Comparison of ENCODE assay signal across 8 cellular contexts in the genomic region with DNA sequence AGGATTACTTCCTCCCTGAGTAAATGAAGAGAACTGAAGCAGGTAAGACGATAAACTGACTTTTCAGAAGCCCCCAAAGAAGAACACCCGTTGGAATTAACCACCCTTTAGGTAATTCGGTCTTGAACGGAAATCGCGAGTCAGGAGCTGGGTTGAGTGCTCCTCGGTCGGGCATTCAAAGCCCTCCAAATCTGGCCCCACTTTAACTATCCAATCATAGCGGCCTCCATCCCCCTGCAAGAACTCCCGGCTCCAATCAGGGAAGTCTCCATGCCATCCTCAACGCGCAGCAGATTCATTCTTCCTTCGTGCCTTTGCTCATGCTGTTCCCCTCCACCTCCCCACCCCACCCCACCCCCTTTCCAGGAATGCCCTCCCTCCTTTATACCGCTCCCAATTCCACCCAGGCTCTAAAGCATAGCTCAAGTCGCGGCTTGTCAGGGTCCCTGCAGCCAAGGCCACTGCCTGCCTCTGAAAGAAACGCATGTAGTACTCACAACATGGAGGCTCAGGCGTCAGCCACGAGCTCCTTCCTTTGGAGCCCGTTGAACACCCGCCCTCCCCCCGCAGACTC. TPM values are rescaled to one million over a fixed set of nuclear protein-coding genes. Genes with fewer than 3 reads are reported as not detected.
DNase-seq lines count a peak whose midpoint lies in the region; ATAC-seq and TF ChIP-seq lines count a peak whose summit lies in the region.

No MANE protein-coding gene starts in this region.

- POLR2A ChIA-PET in activated CD8-positive, alpha-beta T cell treated with anti-CD3 and anti-CD28 coated beads, Interleukin-2, amount 10 ng/mL, durations not matched to agents 7 days and 5 days (lab: Charles Lee) = interaction anchor here (0.8 to 1.2 kb wide), 3 partner anchors 95 to 220 kb away, joined by 3 read pairs; a partner anchor contains a TSS

- H3K9ac ChIP-seq in mesendoderm (ENCODE audit: low read length) = peak overlapping the region; percentile 88

- H2BK120ac ChIP-seq in mesendoderm (ENCODE audit: low read depth, low read length) = peak overlapping the region; percentile 66

- peak overlapping the region; percentile 84 for H4K5ac ChIP-seq in mesendoderm (ENCODE audit: low read length)

- H3K4me1 ChIP-seq in mesendoderm (ENCODE audit: control insufficient read depth, low read depth, low read length) = peaks cover 2% of the 10 kb centered on the region

- peaks cover 32% of the 10 kb centered on the region for H3K4me1 Mint-ChIP-seq in activated CD8-positive, alpha-beta T cell treated with anti-CD3 and anti-CD28 coated beads, Interleukin-2, amount 10 ng/mL, durations not matched to agents 7 days and 5 days (ENCODE audit: low read depth)
- H3K4me1 Mint-ChIP-seq in endothelial cell (ENCODE audit: unreplicated experiment) = peaks cover 17% of the 10 kb centered on the region

- H3K79me2 ChIP-seq in mesendoderm (ENCODE audit: control insufficient read depth, insufficient read depth, low read length) = peaks cover 17% of the 10 kb centered on the region

- H3K56ac ChIP-seq in mesendoderm (ENCODE audit: low read length) = peak overlapping the region; percentile 90

- H2BK5ac ChIP-seq in mesendoderm (ENCODE audit: low read length) = peak overlapping the region; percentile 43

- no peaks in the 10 kb centered on the region for H3K9me3 Mint-ChIP-seq in activated CD8-positive, alpha-beta T cell treated with anti-CD3 and anti-CD28 coated beads, Interleukin-2, amount 10 ng/mL, durations not matched to agents 7 days and 5 days (ENCODE audit: insufficient read depth)
- H3K9me3 Mint-ChIP-seq in endothelial cell (ENCODE audit: unreplicated experiment) = no peaks in the 10 kb centered on the region

- ATAC-seq in GM21423 (IDR thresholded peaks at IDR 0.05; ENCODE audit: unreplicated experiment) (peak; percentile 20), HG03045 (IDR thresholded peaks at IDR 0.05; ENCODE audit: unreplicated experiment) (no peak)
- ATAC-seq in activated CD8-positive, alpha-beta T cell treated with anti-CD3 and anti-CD28 coated beads, Interleukin-2, amount 10 ng/mL, durations not matched to agents 7 days and 5 days = peak; percentile 16
- peak; percentile 44 for ATAC-seq in stimulated activated naive CD8-positive, alpha-beta T cell treated with anti-CD3 and anti-CD28 coated beads, Interleukin-15, Interleukin-2, amounts not matched to agents 100 U/mL and 50 U/mL, for 24 hours

- H3K27me3 Mint-ChIP-seq in activated CD8-positive, alpha-beta T cell treated with anti-CD3 and anti-CD28 coated beads, Interleukin-2, amount 10 ng/mL, durations not matched to agents 7 days and 5 days (ENCODE audit: low read depth) = no peaks in the 10 kb centered on the region
- peaks cover 5% of the 10 kb centered on the region for H3K27me3 Mint-ChIP-seq in endothelial cell (ENCODE audit: unreplicated experiment)

- DNase-seq in AG20443 (ENCODE audit: low spot score) (peak; percentile 70), NCI-H510A (lab: John Stamatoyannopoulos, UW) (peak; percentile 54), endothelial cell (ENCODE audit: low spot score) (peak; percentile 48), mesendoderm (peak; percentile 96)
- DNase-seq in activated CD8-positive, alpha-beta T cell treated with anti-CD3 and anti-CD28 coated beads, Interleukin-2, amount 10 ng/mL, durations not matched to agents 7 days and 5 days = peak; percentile 47
- peak; percentile 49 for DNase-seq in stimulated activated naive CD8-positive, alpha-beta T cell treated with anti-CD3 and anti-CD28 coated beads, Interleukin-15, Interleukin-2, amounts not matched to agents 100 U/mL and 50 U/mL, for 24 hours

- peak overlapping the region; percentile 98 for H3K18ac ChIP-seq in mesendoderm (ENCODE audit: low read length)

- H3K36me3 ChIP-seq in mesendoderm (ENCODE audit: control insufficient read depth, insufficient read depth, low read length) = no peaks in the 10 kb centered on the region

- TF ChIP-seq CTCF in endothelial cell (IDR thresholded peaks at IDR 0.05; ENCODE audit: unreplicated experiment) = no peak

- peak overlapping the region; percentile 92 for H3K27ac Mint-ChIP-seq in activated CD8-positive, alpha-beta T cell treated with anti-CD3 and anti-CD28 coated beads, Interleukin-2, amount 10 ng/mL, durations not matched to agents 7 days and 5 days
- peak overlapping the region; percentile 59 for H3K27ac Mint-ChIP-seq in endothelial cell (ENCODE audit: unreplicated experiment)

- H4K8ac ChIP-seq in mesendoderm (ENCODE audit: low read depth, low read length) = peak overlapping the region; percentile 97

- H3K4me2 ChIP-seq in mesendoderm (ENCODE audit: low read length) = peak overlapping the region; percentile 93

- H3K4me3 ChIP-seq in mesendoderm (ENCODE audit: low read length) = peak overlapping the region; percentile 45

- peak overlapping the region; percentile 88 for H3K4me3 Mint-ChIP-seq in activated CD8-positive, alpha-beta T cell treated with anti-CD3 and anti-CD28 coated beads, Interleukin-2, amount 10 ng/mL, durations not matched to agents 7 days and 5 days
- peak overlapping the region; percentile 91 for H3K4me3 Mint-ChIP-seq in endothelial cell (ENCODE audit: unreplicated experiment)

- peak overlapping the region; percentile 100 for H3K27ac ChIP-seq in mesendoderm (ENCODE audit: low read depth, low read length)

- H3K4ac ChIP-seq in mesendoderm (ENCODE audit: low read depth, low read length) = peak overlapping the region; percentile 97

- H2BK15ac ChIP-seq in mesendoderm (replicated peaks; ENCODE audit: low read depth) = no peak overlapping the region

- CTCF ChIA-PET in activated CD8-positive, alpha-beta T cell treated with anti-CD3 and anti-CD28 coated beads, Interleukin-2, amount 10 ng/mL, durations not matched to agents 7 days and 5 days (lab: Charles Lee) = interaction anchor here (0.7 to 2.8 kb wide), 11 partner anchors 11 to 252 kb away, joined by 3 to 22 read pairs (median 6); a partner anchor contains a TSS

- no peak overlapping the region for H2AK5ac ChIP-seq in mesendoderm (ENCODE audit: low read length)

- no peaks in the 10 kb centered on the region for H3K79me1 ChIP-seq in mesendoderm (ENCODE audit: low read length)

- peaks cover 9% of the 10 kb centered on the region for H3K36me3 Mint-ChIP-seq in activated CD8-positive, alpha-beta T cell treated with anti-CD3 and anti-CD28 coated beads, Interleukin-2, amount 10 ng/mL, durations not matched to agents 7 days and 5 days (ENCODE audit: low read depth)
- H3K36me3 Mint-ChIP-seq in endothelial cell (ENCODE audit: low read depth, unreplicated experiment) = peaks cover 3% of the 10 kb centered on the region

- H3K23ac ChIP-seq in mesendoderm (ENCODE audit: low read length) = no peak overlapping the region

- H3K27me3 ChIP-seq in mesendoderm (ENCODE audit: insufficient read depth, low read length, poor library complexity) = no peaks in the 10 kb centered on the region

- no CpG with 5 or more reads among the region's 22 CpGs for WGBS in mesendoderm (ENCODE audit: extremely low coverage, insufficient coverage, low lambda C conversion rate)

RNA-seq across cellular contexts. Expression of a gene that starts 0.6 kb away (rescaled TPM):
- 10 to 100 TPM; 32.9 to 35.1 TPM for total RNA-seq in activated CD8-positive, alpha-beta T cell treated with anti-CD3 and anti-CD28 coated beads, Interleukin-2, amount 10 ng/mL, durations not matched to agents 7 days and 5 days
- total RNA-seq in endothelial cell (ENCODE audit: unreplicated experiment) = 37.7 TPM
- polyA plus RNA-seq in mesendoderm (2013, experiment 1 of 2) = 18.5 TPM
- polyA plus RNA-seq in mesendoderm (2013, experiment 2 of 2) = 19.7 TPM
